14 cellular contexts compared by ENCODE assay signal in the genomic region with DNA sequence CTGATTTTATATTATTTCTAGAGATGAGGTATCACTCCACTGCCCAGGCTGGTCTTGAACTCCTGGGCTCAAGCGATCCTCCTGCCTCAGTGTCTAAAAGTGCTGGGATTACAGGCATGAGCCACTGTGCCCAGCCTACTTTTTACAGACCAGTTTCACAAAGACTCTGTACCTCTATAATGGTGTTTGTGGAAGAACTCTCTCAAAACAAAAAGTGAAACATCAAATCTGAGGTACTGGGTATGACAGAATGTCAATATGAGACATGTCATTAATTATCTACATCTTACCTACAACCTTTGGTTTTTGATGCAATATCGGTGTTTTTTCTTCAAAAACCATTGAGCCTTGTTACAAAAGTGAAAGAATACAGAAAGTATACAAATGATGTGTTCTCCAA.
"Had no signal": no experiment of that assay in that cellular context is flagged by ENCODE, and none has a peak within 500 bp of the region (broad histone marks: within the 10 kb centered on the region; RNA-seq: fewer than 3 reads in every experiment).

No MANE protein-coding gene starts in this region.

- H3K36me3 Mint-ChIP-seq: memory B cell; natural killer cell; stimulated activated memory B cell treated with anti-CD40 and anti-IgM and Interleukin-4, amounts not matched to agents 10 μg/mL and 1 μg/mL and 100 μg/mL, for 72 hours had no signal

- H3K27ac ChIP-seq: coronary artery, esophagus muscularis mucosa, neutrophil had no signal

- H3K27me3 Mint-ChIP-seq: activated CD4-positive, alpha-beta T cell treated with anti-CD3 and anti-CD28 coated beads, Interleukin-2, amount 10 ng/mL, durations not matched to agents 24 days and 14 days; activated naive CD8-positive, alpha-beta T cell; memory B cell; stimulated activated memory B cell treated with anti-CD40 and anti-IgM and Interleukin-4, amounts not matched to agents 10 μg/mL and 1 μg/mL and 100 μg/mL, for 72 hours had no signal

- DNase-seq: activated CD4-positive, alpha-beta T cell treated with anti-CD3 and anti-CD28 coated beads, Interleukin-2, amount 10 ng/mL, durations not matched to agents 24 days and 14 days; activated CD4-positive, CD25-positive, alpha-beta regulatory T cell; activated CD8-positive, alpha-beta memory T cell treated with anti-CD3 and anti-CD28 coated beads, Interleukin-2, amount 50 U/mL, for 48 hours; activated gamma-delta T cell treated with Interleukin-2 at 50 U/mL for 16 hours; amniotic stem cell; left ventricle myocardium superior; natural killer cell had no signal

- H3K36me3 ChIP-seq: esophagus muscularis mucosa, neutrophil had no signal

- H3K27ac Mint-ChIP-seq: activated CD4-positive, alpha-beta T cell treated with anti-CD3 and anti-CD28 coated beads, Interleukin-2, amount 10 ng/mL, durations not matched to agents 24 days and 14 days; activated naive CD8-positive, alpha-beta T cell; memory B cell; natural killer cell; stimulated activated memory B cell treated with anti-CD40 and anti-IgM and Interleukin-4, amounts not matched to agents 10 μg/mL and 1 μg/mL and 100 μg/mL, for 72 hours had no signal

- H3K9me3 Mint-ChIP-seq: activated CD4-positive, alpha-beta T cell treated with anti-CD3 and anti-CD28 coated beads, Interleukin-2, amount 10 ng/mL, durations not matched to agents 24 days and 14 days; memory B cell; natural killer cell; stimulated activated memory B cell treated with anti-CD40 and anti-IgM and Interleukin-4, amounts not matched to agents 10 μg/mL and 1 μg/mL and 100 μg/mL, for 72 hours had no signal

- FAIRE-seq: urothelium cell line had no signal

- H3K4me1 Mint-ChIP-seq: memory B cell; natural killer cell; stimulated activated memory B cell treated with anti-CD40 and anti-IgM and Interleukin-4, amounts not matched to agents 10 μg/mL and 1 μg/mL and 100 μg/mL, for 72 hours had no signal

- H3K9me3 ChIP-seq: esophagus muscularis mucosa, neutrophil had no signal

- ATAC-seq: left ventricle myocardium superior; natural killer cell; stimulated activated memory B cell treated with anti-CD40 and anti-IgM and Interleukin-4, amounts not matched to agents 10 μg/mL and 1 μg/mL and 100 μg/mL, for 72 hours had no signal

- H3K27me3 ChIP-seq: esophagus muscularis mucosa, neutrophil had no signal

- H3K4me3 Mint-ChIP-seq: activated CD4-positive, alpha-beta T cell treated with anti-CD3 and anti-CD28 coated beads, Interleukin-2, amount 10 ng/mL, durations not matched to agents 24 days and 14 days; activated naive CD8-positive, alpha-beta T cell; memory B cell; natural killer cell; stimulated activated memory B cell treated with anti-CD40 and anti-IgM and Interleukin-4, amounts not matched to agents 10 μg/mL and 1 μg/mL and 100 μg/mL, for 72 hours had no signal

- H3K4me3 ChIP-seq: coronary artery, esophagus muscularis mucosa had no signal
